2 cellular contexts compared by ENCODE assay signal in genomic region chr13:25281937-25282332, GRCh38.
TF ChIP-seq lines count a peak whose summit lies in the region.

No MANE protein-coding gene starts in this region.

TF ChIP-seq in GM12891, 5 proteins besides CTCF, POLR2A, EP300 and RAD21 (continued from another document):
- TF ChIP-seq POU2F2 (IDR thresholded peaks at IDR 0.05; ENCODE audit: low read depth, low read length), result no peak

TF ChIP-seq in GM12878, 131 proteins besides CTCF, POLR2A, EP300 and RAD21 (continued from another document):
- no peak for TF ChIP-seq BCL3 (IDR thresholded peaks at IDR 0.05; ENCODE audit: borderline replicate concordance, insufficient read depth, low read depth, low read length, poor library complexity, severe bottlenecking)
